Comparison of ENCODE assay signal across 10 cellular contexts in genomic region chr11:110094298-110095073, GRCh38. TPM values are rescaled to one million over a fixed set of nuclear protein-coding genes. Genes with fewer than 3 reads are reported as not detected.
DNase-seq lines count a peak whose midpoint lies in the region; ATAC-seq, FAIRE-seq and TF ChIP-seq lines count a peak whose summit lies in the region.
"Had no signal": no experiment of that assay in that cellular context is flagged by ENCODE, and none has a peak within 500 bp of the region (broad histone marks: within the 10 kb centered on the region; RNA-seq: fewer than 3 reads in every experiment).

No MANE protein-coding gene starts in this region.

- H3K27me3 Mint-ChIP-seq in activated T-cell treated with anti-CD3 and anti-CD28 coated beads, Interleukin-2, amount 50 U/mL, for 24 hours: peaks cover 50% of the 10 kb centered on the region

- POLR2A ChIA-PET in K562 (lab: Yijun Ruan, JAX): interaction anchor here (0.6 to 0.8 kb wide), 2 partner anchors 28 to 138 kb away, joined by 3 read pairs; no protein-coding TSS in a partner anchor

- intact Hi-C loops in K562 (cut with micrococcal nuclease): loop anchor here (1.0 to 10.0 kb wide), 5 partner anchors 78 to 340 kb away; no protein-coding TSS in a partner anchor
- intact Hi-C loops in right lobe of liver (cut with DNase I): no loop called here

- TF ChIP-seq EP300 in K562 (IDR thresholded peaks at IDR 0.05; ENCODE audit: low read length): no peak

- peak; percentile 75 for FAIRE-seq in K562 (lab: Jason Lieb, UNC)

- no peak overlapping the region for H2AFZ ChIP-seq in K562 (ENCODE audit: low read depth, low read length)

- H3K4me1 ChIP-seq in K562 (replicated peaks in 1 of 2; ENCODE audit: control insufficient read depth in 2 of 2, insufficient read depth in 2 of 2, low read length in 2 of 2): peaks cover 4 to 15% of the 10 kb centered on the region in 2 experiments; a peak in 4 of 5 replicates
- peaks cover 0 to 7% (median 0%) of the 10 kb centered on the region in 4 donors for H3K4me1 ChIP-seq in right lobe of liver
- peaks cover 22 to 27% of the 10 kb centered on the region in 2 donors for H3K4me1 ChIP-seq in thoracic aorta (ENCODE audit: control insufficient read depth in 1 of 2, low read depth in 2 of 2)

- H3K4me3 Mint-ChIP-seq in activated T-cell treated with anti-CD3 and anti-CD28 coated beads, Interleukin-2, amount 50 U/mL, for 24 hours: peak overlapping the region; percentile 67

- TF ChIP-seq CTCF in K562 (IDR thresholded peaks at IDR 0.05 in 2 of 3, conservative IDR thresholded peaks at IDR 0.05 in 1 of 3; ENCODE audit: insufficient read depth in 2 of 3, low read depth in 1 of 3, low read length in 3 of 3) (no peak), right lobe of liver (IDR thresholded peaks at IDR 0.05) (no peak), thoracic aorta (IDR thresholded peaks at IDR 0.05) (no peak)

- H3K27me3 ChIP-seq in K562 (ENCODE audit: control insufficient read depth in 2 of 2, insufficient read depth in 2 of 2, low read length in 2 of 2) (peaks cover 0 to 3% of the 10 kb centered on the region in 2 experiments; a peak in 2 of 5 replicates), right lobe of liver (no peaks in the 10 kb centered on the region), thoracic aorta (replicated peaks; ENCODE audit: insufficient read depth) (no peaks in the 10 kb centered on the region), H7 (ENCODE audit: control insufficient read depth, insufficient read depth, low read length) (peaks cover 16% of the 10 kb centered on the region)

- no peak overlapping the region for H3K9ac ChIP-seq in K562 (ENCODE audit: insufficient read depth in 1 of 2, low read depth in 2 of 2, low read length in 2 of 2)

- H3K79me2 ChIP-seq in K562 (ENCODE audit: control insufficient read depth, insufficient read depth, low read length): peaks cover 24% of the 10 kb centered on the region

- BruUV-seq in K562 (replicated peaks; lab: Mats Ljungman, UMichigan): TSS peak; percentile 49

- H3K4me2 ChIP-seq in K562 (ENCODE audit: insufficient read depth, low read length): peak overlapping the region; percentile 81

- in situ Hi-C loops in K562 (cut with MboI): no loop called here

- H3K36me3 Mint-ChIP-seq in activated T-cell treated with anti-CD3 and anti-CD28 coated beads, Interleukin-2, amount 50 U/mL, for 24 hours (ENCODE audit: low read depth): no peaks in the 10 kb centered on the region

- no peak for ATAC-seq in K562
- no peak for ATAC-seq in right lobe of liver
- no peak for ATAC-seq in thoracic aorta (ENCODE audit: insufficient number of reproducible peaks, low FRiP score, low read depth)
- no peak for ATAC-seq in GM19455 (IDR thresholded peaks at IDR 0.05; ENCODE audit: unreplicated experiment)

- TF ChIP-seq POLR2A in K562 (conservative IDR thresholded peaks at IDR 0.05) (no peak), right lobe of liver (IDR thresholded peaks at IDR 0.05) (no peak)

- peaks cover 11% of the 10 kb centered on the region for H3K4me1 Mint-ChIP-seq in activated T-cell treated with anti-CD3 and anti-CD28 coated beads, Interleukin-2, amount 50 U/mL, for 24 hours (ENCODE audit: low read depth)

- no peaks in the 10 kb centered on the region for H3K9me1 ChIP-seq in K562 (ENCODE audit: control insufficient read depth, insufficient read depth, low read length)

- H3K27ac ChIP-seq in K562 (ENCODE audit: extremely low read depth, low read depth, low read length) (no peak overlapping the region), right lobe of liver (peak overlapping the region in 2 of 3 donors; percentile 83 to 88), thoracic aorta (peak overlapping the region; percentile 91 to 96)

- TF ChIP-seq RAD21 in K562 (CRISPR knock-in tag; conservative IDR thresholded peaks at IDR 0.05 in 1 of 2, IDR thresholded peaks at IDR 0.05 in 1 of 2): no peak

- H3K36me3 ChIP-seq in K562 (ENCODE audit: control insufficient read depth, insufficient read depth, low read length) (no peaks in the 10 kb centered on the region), right lobe of liver (no peaks in the 10 kb centered on the region), thoracic aorta (no peaks in the 10 kb centered on the region), H7 (replicated peaks; ENCODE audit: control insufficient read depth, insufficient read depth, low read length) (no peaks in the 10 kb centered on the region)

- H3K9me3 Mint-ChIP-seq in activated T-cell treated with anti-CD3 and anti-CD28 coated beads, Interleukin-2, amount 50 U/mL, for 24 hours: no peaks in the 10 kb centered on the region

- CTCF ChIA-PET in K562 (lab: Yijun Ruan, JAX; ENCODE audit: low intra/inter-chr PET ratio): no interaction called here

- peak overlapping the region; percentile 62 for H3K4me3 ChIP-seq in K562
- peak overlapping the region; percentile 47 to 70 (median 63) for H3K4me3 ChIP-seq in right lobe of liver
- peak overlapping the region; percentile 88 for H3K4me3 ChIP-seq in thoracic aorta
- no peak overlapping the region for H3K4me3 ChIP-seq in H7 (ENCODE audit: insufficient read depth, low read depth, low read length)

- WGBS in K562 (ENCODE audit: insufficient coverage, low coverage, missing lambda C conversion rate): 37% methylated on average over 7 of the region's 7 CpGs
- WGBS in right lobe of liver (ENCODE audit: insufficient coverage, low coverage, low lambda C conversion rate, missing lambda C conversion rate): 31% methylated on average over 7 of the region's 7 CpGs

- H3K27ac Mint-ChIP-seq in activated T-cell treated with anti-CD3 and anti-CD28 coated beads, Interleukin-2, amount 50 U/mL, for 24 hours: no peak overlapping the region

- H4K20me1 ChIP-seq in K562 (replicated peaks; ENCODE audit: control insufficient read depth, insufficient read depth, low read length): no peaks in the 10 kb centered on the region

- no peak for DNase-seq in activated T-cell treated with anti-CD3 and anti-CD28 coated beads, Interleukin-2, amount 50 U/mL, for 24 hours
- DNase-seq in activated T-cell treated with anti-CD3 and anti-CD28 coated beads, Interleukin-2, amount 50 U/mL, for 1 hour: no peak
- no peak for DNase-seq in K562 (ENCODE audit: extremely low read depth in 1 of 4, low spot score in 3 of 4)
- no peak for DNase-seq in right lobe of liver
- no peak for DNase-seq in thoracic aorta (ENCODE audit: low spot score)
- DNase-seq in central memory CD4-positive, alpha-beta T cell: no peak
- no peak for DNase-seq in H7
- DNase-seq: effector CD4-positive, alpha-beta T cell; NCI-H524 treated with DMSO at 0.1 percent for 48 hours had no signal

- H3K9me3 ChIP-seq in K562 (replicated peaks; ENCODE audit: control insufficient read depth, insufficient read depth, low read depth, low read length): no peaks in the 10 kb centered on the region
- no peaks in the 10 kb centered on the region for H3K9me3 ChIP-seq in right lobe of liver
- no peaks in the 10 kb centered on the region for H3K9me3 ChIP-seq in thoracic aorta

TF ChIP-seq in K562, 482 proteins besides CTCF, POLR2A, EP300 and RAD21:
- no peak for TF ChIP-seq ZBTB5 (IDR thresholded peaks at IDR 0.05)
- no peak for TF ChIP-seq ZC3H4 (CRISPR knock-in tag; IDR thresholded peaks at IDR 0.05; ENCODE audit: borderline replicate concordance)
- TF ChIP-seq CBX8 (IDR thresholded peaks at IDR 0.05; ENCODE audit: borderline replicate concordance, extremely low read depth, low read depth, low read length, poor library complexity, severe bottlenecking): peak; percentile 29
- peak; percentile 94 for TF ChIP-seq CBX2 (IDR thresholded peaks at IDR 0.05; ENCODE audit: insufficient read depth, low read length, poor library complexity, severe bottlenecking)
- peak; percentile 24; the same call in 1 of the 2 replicates for TF ChIP-seq RNF2 (IDR thresholded peaks at IDR 0.05)
- no peak for TF ChIP-seq ELF4 (CRISPR knock-in tag; IDR thresholded peaks at IDR 0.05)

RNA-seq across cellular contexts. Expression of gene ZC3H12C, which starts 1.3 kb away (rescaled TPM):
- total RNA-seq in K562 (2011; cell fraction: chromatin; rRNA removed; ENCODE audit: low replicate concordance): 7.3 and 12.7 TPM in 2 replicates
- total RNA-seq in K562 (2011; cell fraction: nucleolus; rRNA removed): 2.0 and 2.1 TPM in 2 replicates
- total RNA-seq in K562 (2011; cell fraction: nucleoplasm; rRNA removed): 3.4 and 7.3 TPM in 2 replicates
- total RNA-seq in K562 (2014; rRNA removed): 1.8 and 2.0 TPM in 2 replicates
- 3.7 and 4.5 TPM in 2 replicates for total RNA-seq in K562 (2014; rRNA removed; fragmentation: Illumina TruSeq; extraction: Trizol)
- 3.9 and 5.0 TPM in 2 replicates for total RNA-seq in K562 (2015; rRNA removed; fragmentation: Illumina TruSeq; extraction: Trizol)
- total RNA-seq in K562 (2021): 3.9 and 4.7 TPM in 2 replicates
- polyA plus RNA-seq in K562 (2011; rRNA removed): 4.3 and 5.9 TPM in 2 replicates
- 2.2 and 2.9 TPM in 2 replicates for polyA plus RNA-seq in K562 (2011; cell fraction: cytosol; rRNA removed)
- 7.3 and 12.4 TPM in 2 replicates for polyA plus RNA-seq in K562 (2011; cell fraction: nucleus; rRNA removed)
- polyA plus RNA-seq in K562 (2012): 1.7 and 2.4 TPM in 2 replicates
- 2.8 and 3.3 TPM in 2 replicates for polyA plus RNA-seq in K562 (2014; fragmentation: Illumina TruSeq; extraction: Trizol)
- under 1 TPM; 0.56 to 0.69 TPM for polyA plus RNA-seq in K562 (2014; fragmentation: Nextera tagmentation; extraction: Ambion mirVana)
- polyA plus RNA-seq in K562 (2014; rRNA removed): 1.7 and 2.2 TPM in 2 replicates
- 10.5 and 13.5 TPM in 2 replicates for polyA minus RNA-seq in K562 (2011; rRNA and poly(A)+ RNA removed)
- polyA minus RNA-seq in K562 (2011; cell fraction: cytosol; rRNA and poly(A)+ RNA removed): 2.6 and 3.7 TPM in 2 replicates
- polyA minus RNA-seq in K562 (2011; cell fraction: nucleus; rRNA and poly(A)+ RNA removed): 5.9 and 6.7 TPM in 2 replicates
- 1 to 10 TPM; 4.0 to 7.9 (median 4.8) TPM for total RNA-seq in right lobe of liver
- total RNA-seq in thoracic aorta: 10 to 100 TPM; 13.6 to 13.7 TPM
- 0.69 and 1.7 TPM in 2 replicates for total RNA-seq in H7 (2014; rRNA removed; shearing (Covaris generic))
